Comparison of ENCODE assay signal across 9 cellular contexts in the genomic region with DNA sequence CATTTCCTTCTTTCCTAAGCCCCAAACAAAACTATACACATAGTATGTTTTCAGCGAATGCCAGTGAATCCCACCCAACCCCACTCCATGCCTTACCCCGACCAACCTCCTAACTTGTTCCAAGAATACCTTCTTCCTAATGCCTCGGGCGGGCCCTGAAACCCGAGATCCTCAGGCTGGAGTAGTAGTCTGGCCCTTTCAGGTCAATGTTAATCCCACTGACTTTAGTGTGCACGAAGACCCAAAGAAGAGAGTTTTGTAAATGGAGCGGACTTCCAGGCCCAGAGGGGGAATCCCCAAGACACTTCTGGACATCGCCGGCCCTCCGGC. TPM values are rescaled to one million over a fixed set of nuclear protein-coding genes. Genes with fewer than 3 reads are reported as not detected.
DNase-seq lines count a peak whose midpoint lies in the region; FAIRE-seq and TF ChIP-seq lines count a peak whose summit lies in the region.
"Had no signal": no experiment of that assay in that cellular context is flagged by ENCODE, and none has a peak within 500 bp of the region (broad histone marks: within the 10 kb centered on the region; RNA-seq: fewer than 3 reads in every experiment).

No MANE protein-coding gene starts in this region.

- H3K36me3 Mint-ChIP-seq in nephron progenitor cell (ENCODE audit: low read depth) = peaks cover 40% of the 10 kb centered on the region
- peaks cover 49% of the 10 kb centered on the region for H3K36me3 Mint-ChIP-seq in activated naive CD4-positive, alpha-beta T cell treated with anti-CD3 and anti-CD28 coated beads, Interleukin-2, amount 10 ng/mL, durations not matched to agents 7 days and 5 days

- no peak for TF ChIP-seq RAD21 in H1 (IDR thresholded peaks at IDR 0.05 in 1 of 2, conservative IDR thresholded peaks at IDR 0.05 in 1 of 2; ENCODE audit: low read depth in 2 of 2, low read length in 2 of 2)

- peak overlapping the region; percentile 74; the same call in 1 of the 2 replicates for H4K8ac ChIP-seq in H1 (ENCODE audit: extremely low read depth, insufficient read depth, low read length)

- H3K27me3 Mint-ChIP-seq in nephron progenitor cell (ENCODE audit: low read depth, poor library complexity) = no peaks in the 10 kb centered on the region
- no peaks in the 10 kb centered on the region for H3K27me3 Mint-ChIP-seq in activated naive CD4-positive, alpha-beta T cell treated with anti-CD3 and anti-CD28 coated beads, Interleukin-2, amount 10 ng/mL, durations not matched to agents 7 days and 5 days

- H4K91ac ChIP-seq in H1 (replicated peaks; ENCODE audit: insufficient read length, low read length) = no peak overlapping the region

- H3K9ac ChIP-seq in HUES64 (ENCODE audit: low read depth, low read length) = peak overlapping the region; percentile 97
- H3K9ac ChIP-seq in H1 (replicated peaks in 1 of 4; ENCODE audit: extremely low read depth in 1 of 4, low read depth in 3 of 4, low read length in 3 of 4) = peak overlapping the region; percentile 91 to 98 (median 95)

- no peak overlapping the region for H2BK5ac ChIP-seq in H1 (ENCODE audit: low read depth, low read length)

- H3K27me3 ChIP-seq in BE2C (no peaks in the 10 kb centered on the region), HUES64 (ENCODE audit: insufficient read depth, low read length) (no peaks in the 10 kb centered on the region), H1 (replicated peaks in 1 of 4; ENCODE audit: control insufficient read depth in 3 of 4, extremely low read depth in 1 of 4, insufficient read depth in 3 of 4, low read length in 3 of 4) (no peaks in the 10 kb centered on the region)

- H3K4me3 ChIP-seq in BE2C (ENCODE audit: low read depth, low read length) (peak overlapping the region; percentile 100), HUES64 (ENCODE audit: low read length) (peak overlapping the region; percentile 97), H1 (ENCODE audit: extremely low read depth in 1 of 4, insufficient read depth in 2 of 4, low read depth in 3 of 4, low read length in 4 of 4) (peak overlapping the region; percentile 86 to 100 (median 96))

- peaks cover 16% of the 10 kb centered on the region for H3K4me1 Mint-ChIP-seq in nephron progenitor cell
- H3K4me1 Mint-ChIP-seq in activated naive CD4-positive, alpha-beta T cell treated with anti-CD3 and anti-CD28 coated beads, Interleukin-2, amount 10 ng/mL, durations not matched to agents 7 days and 5 days = peaks cover 30% of the 10 kb centered on the region

- H2BK15ac ChIP-seq in H1 (ENCODE audit: low read length) = no peak overlapping the region

- H3K9me3 ChIP-seq in BE2C = no peaks in the 10 kb centered on the region
- no peaks in the 10 kb centered on the region for H3K9me3 ChIP-seq in HUES64 (ENCODE audit: insufficient read depth, low read depth, low read length)
- H3K9me3 ChIP-seq in H1 (ENCODE audit: insufficient read depth in 2 of 2, low read depth in 1 of 2, low read length in 1 of 2) = no peaks in the 10 kb centered on the region

- peak overlapping the region; percentile 24 for H3K56ac ChIP-seq in H1 (replicated peaks; ENCODE audit: insufficient read length, low read depth, low read length)

- H3K14ac ChIP-seq in H1 (ENCODE audit: insufficient read length) = no peak overlapping the region

- no peak overlapping the region for H3K23ac ChIP-seq in H1 (ENCODE audit: insufficient read length)

- H3K79me2 ChIP-seq in H1 (ENCODE audit: control insufficient read depth in 1 of 2, insufficient read depth in 2 of 2, low read length in 2 of 2) = peaks cover 19 to 42% of the 10 kb centered on the region in 2 experiments

- H3K4me1 ChIP-seq in BE2C = no peaks in the 10 kb centered on the region; the same call in 1 of the 2 replicates
- peaks cover 14% of the 10 kb centered on the region for H3K4me1 ChIP-seq in HUES64 (ENCODE audit: insufficient read depth, low read length)
- H3K4me1 ChIP-seq in H1 (replicated peaks in 1 of 4; ENCODE audit: control insufficient read depth in 3 of 4, insufficient read depth in 4 of 4, low read length in 3 of 4) = peaks cover 4 to 19% (median 8%) of the 10 kb centered on the region in 4 experiments; a peak in 6 of 7 replicates

- H3K18ac ChIP-seq in H1 (ENCODE audit: extremely low read depth, low read length) = peak overlapping the region; percentile 13; the same call in 1 of the 2 replicates

- no peaks in the 10 kb centered on the region for H3K9me3 Mint-ChIP-seq in nephron progenitor cell
- H3K9me3 Mint-ChIP-seq in activated naive CD4-positive, alpha-beta T cell treated with anti-CD3 and anti-CD28 coated beads, Interleukin-2, amount 10 ng/mL, durations not matched to agents 7 days and 5 days = no peaks in the 10 kb centered on the region
- H3K9me3 Mint-ChIP-seq: activated naive CD4-positive, alpha-beta T cell treated with anti-CD3 and anti-CD28 coated beads, Interleukin-2, amount 50 U/mL, for 72 hours had no signal

- peak overlapping the region; percentile 58 to 95 for H3K4me2 ChIP-seq in H1 (ENCODE audit: insufficient read depth in 1 of 2, low read depth in 2 of 2, low read length in 2 of 2)

- H3K23me2 ChIP-seq in H1 (ENCODE audit: low read depth, low read length) = peaks cover 9% of the 10 kb centered on the region

- H2BK12ac ChIP-seq in H1 (ENCODE audit: low read depth, low read length) = no peak overlapping the region

- H2BK120ac ChIP-seq in H1 (replicated peaks; ENCODE audit: low read depth, low read length) = no peak overlapping the region

- no peak overlapping the region for H2BK20ac ChIP-seq in H1 (ENCODE audit: low read length)

- POLR2A ChIA-PET in H1 (lab: Charles Lee; ENCODE audit: partially characterized antibody) = interaction anchor here (0.8 to 12.4 kb wide), 14 partner anchors 9 to 268 kb away, joined by 3 to 147 read pairs (median 4); a partner anchor contains a TSS

- CTCF ChIA-PET in H1 (lab: Charles Lee; ENCODE audit: partially characterized antibody) = interaction anchor here (0.6 to 3.8 kb wide), 4 partner anchors 10 to 202 kb away, joined by 3 to 19 read pairs (median 3); no protein-coding TSS in a partner anchor
- CTCF ChIA-PET in activated naive CD4-positive, alpha-beta T cell treated with anti-CD3 and anti-CD28 coated beads, Interleukin-2, amount 10 ng/mL, durations not matched to agents 7 days and 5 days (lab: Charles Lee) = interaction anchor here (0.9 to 4.5 kb wide), 2 partner anchors 9 to 48 kb away, joined by 3 to 27 read pairs; no protein-coding TSS in a partner anchor

- H4K20me1 ChIP-seq in H1 (replicated peaks in 1 of 2; ENCODE audit: control insufficient read depth in 1 of 2, insufficient read depth in 2 of 2, low read length in 2 of 2) = peaks cover 4 to 9% of the 10 kb centered on the region in 2 experiments

- peaks cover 12% of the 10 kb centered on the region for H3K79me1 ChIP-seq in H1 (ENCODE audit: low read depth, low read length)

- H3K27ac Mint-ChIP-seq in nephron progenitor cell = peak overlapping the region; percentile 64
- H3K27ac Mint-ChIP-seq in activated naive CD4-positive, alpha-beta T cell treated with anti-CD3 and anti-CD28 coated beads, Interleukin-2, amount 10 ng/mL, durations not matched to agents 7 days and 5 days = no peak overlapping the region
- H3K27ac Mint-ChIP-seq: activated naive CD4-positive, alpha-beta T cell treated with anti-CD3 and anti-CD28 coated beads, Interleukin-2, amount 50 U/mL, for 72 hours had no signal

- TF ChIP-seq CTCF in BE2C (IDR thresholded peaks at IDR 0.05; ENCODE audit: low read depth, low read length) = no peak
- no peak for TF ChIP-seq CTCF in H1 (IDR thresholded peaks at IDR 0.05; ENCODE audit: control extremely low read depth in 1 of 3, insufficient read depth in 1 of 3, low read depth in 1 of 3, low read length in 3 of 3)
- TF ChIP-seq CTCF in nephron progenitor cell (IDR thresholded peaks at IDR 0.05) = no peak

- peak overlapping the region; percentile 3 for H3K4ac ChIP-seq in H1 (replicated peaks; ENCODE audit: insufficient read length, low read depth, low read length)

- no peak overlapping the region for H2AFZ ChIP-seq in H1 (ENCODE audit: low read length)

- H3K4me3 Mint-ChIP-seq in nephron progenitor cell = no peak overlapping the region
- H3K4me3 Mint-ChIP-seq in activated naive CD4-positive, alpha-beta T cell treated with anti-CD3 and anti-CD28 coated beads, Interleukin-2, amount 10 ng/mL, durations not matched to agents 7 days and 5 days = no peak overlapping the region

- FAIRE-seq in H1 (lab: Jason Lieb, UNC) = no peak

- WGBS in HUES64 = 3% methylated on average over 10 of the region's 10 CpGs
- WGBS in H1 (ENCODE audit: extremely low coverage in 1 of 2, insufficient coverage in 1 of 2, insufficient read length in 1 of 2, insufficient replicate concordance in 2 of 2, low coverage in 1 of 2, low lambda C conversion rate in 2 of 2, missing lambda C conversion rate in 1 of 2), 2 experiments = 5% methylated on average over 10 of the region's 10 CpGs; no CpG with 5 or more reads in 1 of the 2 experiments

- H3K36me3 ChIP-seq in BE2C (peaks cover 45% of the 10 kb centered on the region), HUES64 (ENCODE audit: insufficient read depth, low read length) (peaks cover 67% of the 10 kb centered on the region), H1 (ENCODE audit: control insufficient read depth in 2 of 4, insufficient read depth in 4 of 4, low read length in 3 of 4) (peaks cover 34 to 59% (median 43%) of the 10 kb centered on the region in 4 experiments)

- peak overlapping the region; percentile 49 for H3K27ac ChIP-seq in HUES64 (ENCODE audit: low read depth, low read length)
- H3K27ac ChIP-seq in H1 (ENCODE audit: low read depth, low read length) = peak overlapping the region; percentile 56; the same call in 1 of the 2 replicates

- no peak overlapping the region for H4K5ac ChIP-seq in H1 (ENCODE audit: insufficient read length, low read depth, low read length)

- TF ChIP-seq POLR2A in H1 (IDR thresholded peaks at IDR 0.05; ENCODE audit: control extremely low read depth in 1 of 2, low read depth in 2 of 2, low read length in 2 of 2) = no peak

- H2AK5ac ChIP-seq in H1 (ENCODE audit: low read depth, low read length) = 0 out of 2 replicates have a peak overlapping the region, but pooled peaks have one; percentile 17

- DNase-seq in BE2C (no peak), H1 (ENCODE audit: low read depth in 1 of 2, low spot score in 2 of 2) (no peak), nephron progenitor cell (no peak), middle frontal gyrus (ENCODE audit: extremely low spot score, low spot score) (no peak), NCI-H2171 (lab: John Stamatoyannopoulos, UW) (no peak), DMS79 (lab: John Stamatoyannopoulos, UW) (no peak)
- no peak for DNase-seq in activated naive CD4-positive, alpha-beta T cell treated with anti-CD3 and anti-CD28 coated beads, Interleukin-2, amount 10 ng/mL, durations not matched to agents 7 days and 5 days

- TF ChIP-seq EP300 in H1 (IDR thresholded peaks at IDR 0.05; ENCODE audit: borderline replicate concordance in 1 of 2, low read depth in 2 of 2, low read length in 2 of 2) = no peak

RNA-seq across cellular contexts. Expression of a gene that starts 0.4 kb away (rescaled TPM):
- polyA plus RNA-seq in BE2C (2012; ENCODE audit: insufficient read depth, insufficient read length, low read depth) = 421 TPM
- 62.1 TPM for polyA plus RNA-seq in HUES64 (2013, experiment 1 of 2)
- 68.8 TPM for polyA plus RNA-seq in HUES64 (2013, experiment 2 of 2)
- 77.2 and 78.2 TPM in 2 replicates for total RNA-seq in H1 (2021; fragmentation: NEBNext Ultra II Directional; extraction: Animal tissue kit (Norgen Biotek cat#: 25700))
- 225 and 284 TPM in 2 replicates for polyA plus RNA-seq in H1 (2011; rRNA removed)
- polyA plus RNA-seq in H1 (2011; cell fraction: cytosol; rRNA removed) = 102 TPM
- 180 TPM for polyA plus RNA-seq in H1 (2011; cell fraction: nucleus; rRNA removed)
- polyA plus RNA-seq in H1 (2012, experiment 1 of 2) = 60.3 to 108 TPM (median 95.2 TPM) in 4 replicates
- 104 TPM for polyA plus RNA-seq in H1 (2012, experiment 2 of 2)
- 104 TPM for polyA plus RNA-seq in H1 (2013, experiment 1 of 2)
- polyA plus RNA-seq in H1 (2013, experiment 2 of 2) = 125 TPM
- polyA minus RNA-seq in H1 (2011; rRNA and poly(A)+ RNA removed) = 222 and 265 TPM in 2 replicates
- 35.6 TPM for polyA minus RNA-seq in H1 (2011; cell fraction: cytosol; rRNA and poly(A)+ RNA removed)
- polyA minus RNA-seq in H1 (2011; cell fraction: nucleus; rRNA and poly(A)+ RNA removed) = 64.4 TPM

RNA-seq across cellular contexts. Expression of a gene that starts 0.6 kb away (rescaled TPM):
- polyA plus RNA-seq in BE2C (2012; ENCODE audit: insufficient read depth, insufficient read length, low read depth) = 114 TPM
- 30.9 TPM for polyA plus RNA-seq in HUES64 (2013, experiment 1 of 2)
- 24.9 TPM for polyA plus RNA-seq in HUES64 (2013, experiment 2 of 2)
- 46.9 and 49.6 TPM in 2 replicates for total RNA-seq in H1 (2021; fragmentation: NEBNext Ultra II Directional; extraction: Animal tissue kit (Norgen Biotek cat#: 25700))
- 30.0 and 42.9 TPM in 2 replicates for polyA plus RNA-seq in H1 (2011; rRNA removed)
- polyA plus RNA-seq in H1 (2011; cell fraction: cytosol; rRNA removed) = 54.2 TPM
- polyA plus RNA-seq in H1 (2011; cell fraction: nucleus; rRNA removed) = 51.8 TPM
- 54.6 to 78.8 TPM (median 68.8 TPM) in 4 replicates for polyA plus RNA-seq in H1 (2012, experiment 1 of 2)
- polyA plus RNA-seq in H1 (2012, experiment 2 of 2) = 25.7 TPM
- 31.6 TPM for polyA plus RNA-seq in H1 (2013, experiment 1 of 2)
- polyA plus RNA-seq in H1 (2013, experiment 2 of 2) = 28.6 TPM
- polyA minus RNA-seq in H1 (2011; rRNA and poly(A)+ RNA removed) = 65.4 and 67.9 TPM in 2 replicates
- polyA minus RNA-seq in H1 (2011; cell fraction: cytosol; rRNA and poly(A)+ RNA removed) = 16.7 TPM
- polyA minus RNA-seq in H1 (2011; cell fraction: nucleus; rRNA and poly(A)+ RNA removed) = 23.0 TPM

RNA-seq across cellular contexts. Expression of a gene that starts 6.2 kb away (rescaled TPM):
- polyA plus RNA-seq in BE2C (2012; ENCODE audit: insufficient read depth, insufficient read length, low read depth) = 0.48 TPM
- polyA plus RNA-seq in HUES64 (2013, experiment 1 of 2) = 0.30 TPM
- not detected for polyA plus RNA-seq in HUES64 (2013, experiment 2 of 2)
- 0.26 and 0.69 TPM in 2 replicates for total RNA-seq in H1 (2021; fragmentation: NEBNext Ultra II Directional; extraction: Animal tissue kit (Norgen Biotek cat#: 25700))
- 0.24 and 0.25 TPM in 2 replicates for polyA plus RNA-seq in H1 (2011; rRNA removed)
- 0.22 TPM for polyA plus RNA-seq in H1 (2011; cell fraction: cytosol; rRNA removed)
- 0.21 TPM for polyA plus RNA-seq in H1 (2011; cell fraction: nucleus; rRNA removed)
- polyA plus RNA-seq in H1 (2012, experiment 1 of 2) = 0.15 to 0.60 TPM (median 0.34 TPM) in 4 replicates
- 0.45 TPM for polyA plus RNA-seq in H1 (2012, experiment 2 of 2)
- polyA plus RNA-seq in H1 (2013, experiment 1 of 2) = 0.24 TPM
- polyA plus RNA-seq in H1 (2013, experiment 2 of 2) = 0.20 TPM
- 0.22 TPM in 2 replicates for polyA minus RNA-seq in H1 (2011; rRNA and poly(A)+ RNA removed)
- polyA minus RNA-seq in H1 (2011; cell fraction: cytosol; rRNA and poly(A)+ RNA removed) = 0.88 TPM
- polyA minus RNA-seq in H1 (2011; cell fraction: nucleus; rRNA and poly(A)+ RNA removed) = 1.1 TPM

RNA-seq across cellular contexts. Expression of a gene that starts 39.0 kb away (rescaled TPM):
- polyA plus RNA-seq in BE2C (2012; ENCODE audit: insufficient read depth, insufficient read length, low read depth) = 53.9 TPM
- polyA plus RNA-seq in HUES64 (2013, experiment 1 of 2) = 26.0 TPM
- 25.1 TPM for polyA plus RNA-seq in HUES64 (2013, experiment 2 of 2)
- total RNA-seq in H1 (2021; fragmentation: NEBNext Ultra II Directional; extraction: Animal tissue kit (Norgen Biotek cat#: 25700)) = 36.8 and 40.4 TPM in 2 replicates
- 30.7 and 50.1 TPM in 2 replicates for polyA plus RNA-seq in H1 (2011; rRNA removed)
- 31.0 TPM for polyA plus RNA-seq in H1 (2011; cell fraction: cytosol; rRNA removed)
- 80.4 TPM for polyA plus RNA-seq in H1 (2011; cell fraction: nucleus; rRNA removed)
- polyA plus RNA-seq in H1 (2012, experiment 1 of 2) = 25.7 to 35.7 TPM (median 33.7 TPM) in 4 replicates
- polyA plus RNA-seq in H1 (2012, experiment 2 of 2) = 28.5 TPM
- 29.1 TPM for polyA plus RNA-seq in H1 (2013, experiment 1 of 2)
- 26.5 TPM for polyA plus RNA-seq in H1 (2013, experiment 2 of 2)
- 15.9 and 17.5 TPM in 2 replicates for polyA minus RNA-seq in H1 (2011; rRNA and poly(A)+ RNA removed)
- polyA minus RNA-seq in H1 (2011; cell fraction: cytosol; rRNA and poly(A)+ RNA removed) = 14.8 TPM
- polyA minus RNA-seq in H1 (2011; cell fraction: nucleus; rRNA and poly(A)+ RNA removed) = 19.9 TPM

RNA-seq across cellular contexts. Expression of a gene that starts 59.5 kb away (rescaled TPM):
- polyA plus RNA-seq in BE2C (2012; ENCODE audit: insufficient read depth, insufficient read length, low read depth) = 95.2 TPM
- 58.1 TPM for polyA plus RNA-seq in HUES64 (2013, experiment 1 of 2)
- 53.9 TPM for polyA plus RNA-seq in HUES64 (2013, experiment 2 of 2)
- 95.7 and 101 TPM in 2 replicates for total RNA-seq in H1 (2021; fragmentation: NEBNext Ultra II Directional; extraction: Animal tissue kit (Norgen Biotek cat#: 25700))
- 62.2 and 80.6 TPM in 2 replicates for polyA plus RNA-seq in H1 (2011; rRNA removed)
- 83.3 TPM for polyA plus RNA-seq in H1 (2011; cell fraction: cytosol; rRNA removed)
- 120 TPM for polyA plus RNA-seq in H1 (2011; cell fraction: nucleus; rRNA removed)
- polyA plus RNA-seq in H1 (2012, experiment 1 of 2) = 64.9 to 77.3 TPM (median 75.1 TPM) in 4 replicates
- 18.4 TPM for polyA plus RNA-seq in H1 (2012, experiment 2 of 2)
- polyA plus RNA-seq in H1 (2013, experiment 1 of 2) = 52.4 TPM
- polyA plus RNA-seq in H1 (2013, experiment 2 of 2) = 45.8 TPM
- 156 and 234 TPM in 2 replicates for polyA minus RNA-seq in H1 (2011; rRNA and poly(A)+ RNA removed)
- 49.3 TPM for polyA minus RNA-seq in H1 (2011; cell fraction: cytosol; rRNA and poly(A)+ RNA removed)
- 83.0 TPM for polyA minus RNA-seq in H1 (2011; cell fraction: nucleus; rRNA and poly(A)+ RNA removed)
